Comparison of ENCODE assay signal across 9 cellular contexts in the genomic region with DNA sequence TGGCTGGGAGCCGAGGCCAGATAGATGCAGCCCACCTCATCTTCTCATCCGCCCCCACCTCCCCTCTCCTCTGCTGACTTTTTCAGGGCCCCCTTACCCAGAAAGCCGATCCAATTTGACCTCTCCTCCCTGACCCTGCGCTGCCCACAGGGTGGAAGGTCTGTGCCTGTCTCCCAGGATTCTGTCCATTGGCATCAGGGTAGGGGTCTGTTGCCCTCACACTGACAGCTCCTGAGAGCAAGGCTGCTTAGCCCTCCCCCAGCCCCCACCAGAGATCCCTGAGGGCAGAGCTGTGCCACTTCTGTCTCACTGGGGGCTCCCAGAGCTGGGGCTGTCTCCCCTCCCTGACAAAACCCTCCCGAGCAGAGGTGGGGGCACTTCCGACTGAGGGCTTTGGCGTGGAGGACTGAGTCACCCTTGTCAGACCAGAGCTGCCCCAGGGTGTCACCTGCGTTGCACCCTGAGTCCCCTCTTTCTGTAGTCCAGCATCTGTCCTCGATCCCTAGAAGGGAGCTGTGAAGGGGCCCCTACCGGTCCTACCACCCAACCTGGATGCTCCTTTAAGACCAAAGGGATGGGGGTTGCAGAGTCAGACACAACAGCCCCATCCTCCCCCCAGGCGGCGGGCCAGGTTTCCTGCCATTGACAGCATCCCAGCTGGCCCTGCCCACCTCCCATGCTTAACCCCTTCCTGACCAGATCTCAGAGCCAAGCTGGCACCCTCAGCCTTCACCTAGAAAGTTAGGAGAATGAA. TPM values are rescaled to one million over a fixed set of nuclear protein-coding genes. Genes with fewer than 3 reads are reported as not detected.
DNase-seq lines count a peak whose midpoint lies in the region; ATAC-seq lines count a peak whose summit lies in the region.
"Had no signal": no experiment of that assay in that cellular context is flagged by ENCODE, and none has a peak within 500 bp of the region (broad histone marks: within the 10 kb centered on the region; RNA-seq: fewer than 3 reads in every experiment).

No MANE protein-coding gene starts in this region.

- peak overlapping the region; percentile 73 for H4K91ac ChIP-seq in trophoblast cell (ENCODE audit: low read depth, low read length)

- peaks cover 13% of the 10 kb centered on the region for H3K79me1 ChIP-seq in trophoblast cell (ENCODE audit: low read length)

- H2AK5ac ChIP-seq in trophoblast cell (ENCODE audit: low read length), result no peak overlapping the region

- peaks cover 39 to 46% of the 10 kb centered on the region in 2 experiments for H3K4me1 ChIP-seq in trophoblast cell (ENCODE audit: control insufficient read depth in 1 of 2, insufficient read depth in 2 of 2, low read length in 2 of 2)

- H3K18ac ChIP-seq in trophoblast cell (ENCODE audit: low read length), result peak overlapping the region; percentile 1

- peak overlapping the region; percentile 7 for H2BK5ac ChIP-seq in trophoblast cell (ENCODE audit: low read depth, low read length, poor library complexity)

- H4K8ac ChIP-seq in trophoblast cell (ENCODE audit: low read depth, low read length), result no peak overlapping the region

- H3K27ac ChIP-seq in trophoblast cell (ENCODE audit: low read depth, low read length), result no peak overlapping the region
- H3K27ac ChIP-seq: neutrophil had no signal

- no peak overlapping the region for H3K23ac ChIP-seq in trophoblast cell (ENCODE audit: low read length)

- intact Hi-C loops in Right ventricle myocardium superior (cut with DNase I), result loop anchor here (5.0 kb wide), 1 partner anchor 44 kb away; a partner anchor contains a TSS

- no peak overlapping the region for H3K9ac ChIP-seq in trophoblast cell (ENCODE audit: low read length)

- H3K27me3 ChIP-seq in trophoblast cell (ENCODE audit: insufficient read depth, low read length), result peaks cover 8% of the 10 kb centered on the region

- no CpG with 5 or more reads among the region's 12 CpGs for WGBS in trophoblast cell (ENCODE audit: extremely low coverage, insufficient coverage, insufficient read length)

- no peak overlapping the region for H3K4me3 ChIP-seq in trophoblast cell (ENCODE audit: low read depth, low read length)

- DNase-seq in EH (ENCODE audit: low read depth), result peak; percentile 23
- peak; percentile 68 for DNase-seq in NCI-H69 (lab: John Stamatoyannopoulos, UW)
- peak; percentile 80 for DNase-seq in Right ventricle myocardium superior
- DNase-seq in trophoblast cell, result no peak
- DNase-seq in NCI-H526 treated with DMSO at 0.1 percent for 48 hours (lab: John Stamatoyannopoulos, UW), result no peak

- H3K4ac ChIP-seq in trophoblast cell (ENCODE audit: low read depth, low read length), result no peak overlapping the region

- H2AFZ ChIP-seq in trophoblast cell (ENCODE audit: insufficient read depth, low read length, poor library complexity), result no peak overlapping the region

- H4K12ac ChIP-seq in trophoblast cell (ENCODE audit: low read depth, low read length), result no peak overlapping the region

- no peaks in the 10 kb centered on the region for H3K36me3 ChIP-seq in trophoblast cell (ENCODE audit: control insufficient read depth in 1 of 2, insufficient read depth in 2 of 2, low read length in 2 of 2)
- H3K36me3 ChIP-seq: neutrophil had no signal

- peaks cover 2% of the 10 kb centered on the region for H3K79me2 ChIP-seq in trophoblast cell (ENCODE audit: control insufficient read depth, insufficient read depth, low read length, poor library complexity)

- H3K4me2 ChIP-seq in trophoblast cell (ENCODE audit: low read length), result peak overlapping the region; percentile 63

- H2BK120ac ChIP-seq in trophoblast cell (ENCODE audit: insufficient read depth, low read length, poor library complexity), result peak overlapping the region; percentile 16

- peak overlapping the region; percentile 20 for H2BK12ac ChIP-seq in trophoblast cell (ENCODE audit: low read length)

- no peak for ATAC-seq in Right ventricle myocardium superior (ENCODE audit: poor library complexity)
- ATAC-seq in HG03432 (IDR thresholded peaks at IDR 0.05; ENCODE audit: unreplicated experiment), result no peak
- ATAC-seq in GM19455 (IDR thresholded peaks at IDR 0.05; ENCODE audit: unreplicated experiment), result no peak
- ATAC-seq in GM21381 (IDR thresholded peaks at IDR 0.05; ENCODE audit: unreplicated experiment), result no peak

- H3K14ac ChIP-seq in trophoblast cell (ENCODE audit: low read length), result peak overlapping the region; percentile 18

- no peaks in the 10 kb centered on the region for H3K9me3 ChIP-seq in trophoblast cell (ENCODE audit: insufficient read depth, low read depth, low read length)
- H3K9me3 ChIP-seq: neutrophil had no signal

RNA-seq across cellular contexts. Expression of a gene that starts 2.4 kb away (rescaled TPM):
- total RNA-seq in Right ventricle myocardium superior, result 4.0 TPM
- polyA plus RNA-seq in trophoblast cell (2013), result 0.39 and 0.53 TPM in 2 replicates

RNA-seq across cellular contexts. Expression of a gene that starts 12.3 kb away (rescaled TPM):
- not detected for total RNA-seq in Right ventricle myocardium superior
- not detected in 2 replicates for polyA plus RNA-seq in trophoblast cell (2013)

RNA-seq across cellular contexts. Expression of a gene that starts 13.2 kb away (rescaled TPM):
- total RNA-seq in Right ventricle myocardium superior, result 14.1 TPM
- polyA plus RNA-seq in trophoblast cell (2013), result 39.8 and 44.2 TPM in 2 replicates

RNA-seq across cellular contexts. Expression of a gene that starts 15.2 kb away (rescaled TPM):
- total RNA-seq in Right ventricle myocardium superior, result not detected
- polyA plus RNA-seq in trophoblast cell (2013), result not detected in 2 replicates

RNA-seq across cellular contexts. Expression of a gene that starts 20.8 kb away (rescaled TPM):
- 1.4 TPM for total RNA-seq in Right ventricle myocardium superior
- polyA plus RNA-seq in trophoblast cell (2013), result 16.1 and 16.5 TPM in 2 replicates

Comparison
In these comparisons a context has a peak if more than half of its experiments do, and no peak if none do; other contexts are left out.
1. DNase-seq: peak in EH (single experiment), NCI-H69 (single experiment) and Right ventricle myocardium superior (single experiment); none in trophoblast cell (0 of 2) and NCI-H526 treated with DMSO at 0.1 percent for 48 hours (single experiment).